In genomic region chr2:54573532-54573915, GRCh38 we compare ENCODE assay signal across 11 cellular contexts.
DNase-seq lines count a peak whose midpoint lies in the region; ATAC-seq and TF ChIP-seq lines count a peak whose summit lies in the region.
"Had no signal": no experiment of that assay in that cellular context is flagged by ENCODE, and none has a peak within 500 bp of the region (broad histone marks: within the 10 kb centered on the region; RNA-seq: fewer than 3 reads in every experiment).

No MANE protein-coding gene starts in this region.

- H3K4ac ChIP-seq in mesendoderm (ENCODE audit: low read depth, low read length), result no peak overlapping the region

- peaks cover 98% of the 10 kb centered on the region for H3K4me1 Mint-ChIP-seq in activated naive CD4-positive, alpha-beta T cell treated with anti-CD3 and anti-CD28 coated beads, Interleukin-2, amount 10 ng/mL, durations not matched to agents 7 days and 5 days
- H3K4me1 Mint-ChIP-seq in activated naive CD8-positive, alpha-beta T cell treated with anti-CD3 and anti-CD28 coated beads, Interleukin-2, amount 10 ng/mL, durations not matched to agents 7 days and 5 days, result peaks cover 89% of the 10 kb centered on the region
- peaks cover 77% of the 10 kb centered on the region for H3K4me1 Mint-ChIP-seq in memory B cell

- H3K9me3 ChIP-seq in transverse colon, result no peaks in the 10 kb centered on the region

- peak overlapping the region; percentile 94 for H3K27ac Mint-ChIP-seq in activated naive CD4-positive, alpha-beta T cell treated with anti-CD3 and anti-CD28 coated beads, Interleukin-2, amount 10 ng/mL, durations not matched to agents 7 days and 5 days
- peak overlapping the region; percentile 90 for H3K27ac Mint-ChIP-seq in activated naive CD8-positive, alpha-beta T cell treated with anti-CD3 and anti-CD28 coated beads, Interleukin-2, amount 10 ng/mL, durations not matched to agents 7 days and 5 days
- peak overlapping the region; percentile 88 for H3K27ac Mint-ChIP-seq in memory B cell

- H3K79me1 ChIP-seq in mesendoderm (ENCODE audit: low read length), result peaks cover 38% of the 10 kb centered on the region

- POLR2A ChIA-PET in activated naive CD8-positive, alpha-beta T cell treated with anti-CD3 and anti-CD28 coated beads, Interleukin-2, amount 10 ng/mL, durations not matched to agents 7 days and 5 days (lab: Charles Lee), result interaction anchor here (0.6 to 13.3 kb wide), 4 partner anchors 8 to 50 kb away, joined by 3 to 243 read pairs (median 5); no protein-coding TSS in a partner anchor

- H3K36me3 ChIP-seq in transverse colon, result no peaks in the 10 kb centered on the region
- no peaks in the 10 kb centered on the region for H3K36me3 ChIP-seq in mesendoderm (ENCODE audit: control insufficient read depth, insufficient read depth, low read length)

- no peak overlapping the region for H2BK120ac ChIP-seq in mesendoderm (ENCODE audit: low read depth, low read length)

- no peak overlapping the region for H4K8ac ChIP-seq in mesendoderm (ENCODE audit: low read depth, low read length)

- peaks cover 89% of the 10 kb centered on the region for H3K79me2 ChIP-seq in mesendoderm (ENCODE audit: control insufficient read depth, insufficient read depth, low read length)

- H3K36me3 Mint-ChIP-seq in activated naive CD4-positive, alpha-beta T cell treated with anti-CD3 and anti-CD28 coated beads, Interleukin-2, amount 10 ng/mL, durations not matched to agents 7 days and 5 days, result peaks cover 47% of the 10 kb centered on the region
- H3K36me3 Mint-ChIP-seq in activated naive CD8-positive, alpha-beta T cell treated with anti-CD3 and anti-CD28 coated beads, Interleukin-2, amount 10 ng/mL, durations not matched to agents 7 days and 5 days, result peaks cover 24% of the 10 kb centered on the region
- peaks cover 20% of the 10 kb centered on the region for H3K36me3 Mint-ChIP-seq in memory B cell

- no peak for TF ChIP-seq CTCF in transverse colon (IDR thresholded peaks at IDR 0.05)

- H2BK5ac ChIP-seq in mesendoderm (ENCODE audit: low read length), result no peak overlapping the region

- peak overlapping the region; percentile 77 for H3K4me3 Mint-ChIP-seq in activated naive CD4-positive, alpha-beta T cell treated with anti-CD3 and anti-CD28 coated beads, Interleukin-2, amount 10 ng/mL, durations not matched to agents 7 days and 5 days
- peak overlapping the region; percentile 78 for H3K4me3 Mint-ChIP-seq in activated naive CD8-positive, alpha-beta T cell treated with anti-CD3 and anti-CD28 coated beads, Interleukin-2, amount 10 ng/mL, durations not matched to agents 7 days and 5 days
- H3K4me3 Mint-ChIP-seq in memory B cell, result peak overlapping the region; percentile 69

- H2BK15ac ChIP-seq in mesendoderm (replicated peaks; ENCODE audit: low read depth), result no peak overlapping the region

- DNase-seq in activated naive CD4-positive, alpha-beta T cell treated with anti-CD3 and anti-CD28 coated beads, Interleukin-2, amount 10 ng/mL, durations not matched to agents 7 days and 5 days, result no peak
- DNase-seq in activated naive CD4-positive, alpha-beta T cell (lab: John Stamatoyannopoulos, UW), result no peak
- DNase-seq in activated naive CD8-positive, alpha-beta T cell treated with anti-CD3 and anti-CD28 coated beads, Interleukin-2, amount 10 ng/mL, durations not matched to agents 7 days and 5 days, result no peak
- DNase-seq in memory B cell (ENCODE audit: low spot score in 2 of 2), result no peak
- no peak for DNase-seq in transverse colon
- no peak for DNase-seq in stimulated activated CD4-positive, alpha-beta T cell treated with anti-CD3 and anti-CD28 coated beads, Interleukin-15, amount 100 ng/mL, for 24 hours
- no peak for DNase-seq in mesendoderm
- DNase-seq: COR-L47, midbrain, NCI-H1436 treated with DMSO at 0.1 percent for 48 hours had no signal

- intact Hi-C loops in transverse colon (cut with DNase I; ENCODE audit: low total_unique reads), result no loop called here

- H3K9ac ChIP-seq in mesendoderm (ENCODE audit: low read length), result no peak overlapping the region

- H3K27me3 Mint-ChIP-seq in activated naive CD4-positive, alpha-beta T cell treated with anti-CD3 and anti-CD28 coated beads, Interleukin-2, amount 10 ng/mL, durations not matched to agents 7 days and 5 days, result no peaks in the 10 kb centered on the region
- H3K27me3 Mint-ChIP-seq in activated naive CD8-positive, alpha-beta T cell treated with anti-CD3 and anti-CD28 coated beads, Interleukin-2, amount 10 ng/mL, durations not matched to agents 7 days and 5 days, result no peaks in the 10 kb centered on the region
- H3K27me3 Mint-ChIP-seq in memory B cell, result no peaks in the 10 kb centered on the region

- no peak overlapping the region for H3K4me2 ChIP-seq in mesendoderm (ENCODE audit: low read length)

- TF ChIP-seq POLR2A in transverse colon (IDR thresholded peaks at IDR 0.05), result no peak

- H3K4me1 ChIP-seq in transverse colon (peaks cover 73 to 97% (median 93%) of the 10 kb centered on the region in 4 donors), mesendoderm (ENCODE audit: control insufficient read depth, low read depth, low read length) (peaks cover 33% of the 10 kb centered on the region)

- no peak overlapping the region for H2AK5ac ChIP-seq in mesendoderm (ENCODE audit: low read length)

- whole genome bisulfite sequencing in transverse colon (ENCODE audit: low coverage in 1 of 2), 2 donors, result 49 to 61% methylated on average over 2 to 5 of the region's 5 CpGs
- no CpG with 5 or more reads among the region's 5 CpGs for WGBS in mesendoderm (ENCODE audit: extremely low coverage, insufficient coverage, low lambda C conversion rate)

- no peak overlapping the region for H4K5ac ChIP-seq in mesendoderm (ENCODE audit: low read length)

- no peak overlapping the region for H3K23ac ChIP-seq in mesendoderm (ENCODE audit: low read length)

- no peak overlapping the region for H3K18ac ChIP-seq in mesendoderm (ENCODE audit: low read length)

- TF ChIP-seq EP300 in transverse colon (IDR thresholded peaks at IDR 0.05; ENCODE audit: low read depth), result no peak

- no peak overlapping the region for H3K56ac ChIP-seq in mesendoderm (ENCODE audit: low read length)

- in situ Hi-C loops in transverse colon (cut with MboI; ENCODE audit: low pct_ligation_motif_present in 1 of 4, low pct_unique_long_range_greater_than_20kb in 1 of 4, low sequenced_read_pairs in 3 of 4), result no loop called here

- no peaks in the 10 kb centered on the region for H3K27me3 ChIP-seq in transverse colon
- H3K27me3 ChIP-seq in mesendoderm (ENCODE audit: insufficient read depth, low read length, poor library complexity), result no peaks in the 10 kb centered on the region

- H3K4me3 ChIP-seq in transverse colon (no peak overlapping the region), mesendoderm (ENCODE audit: low read length) (no peak overlapping the region)

- CTCF ChIA-PET in activated naive CD4-positive, alpha-beta T cell treated with anti-CD3 and anti-CD28 coated beads, Interleukin-2, amount 10 ng/mL, durations not matched to agents 7 days and 5 days (lab: Charles Lee), result interaction anchor here (0.7 to 2.8 kb wide), 3 partner anchors 11 to 49 kb away, joined by 4 to 20 read pairs (median 9); no protein-coding TSS in a partner anchor

- ATAC-seq in activated naive CD8-positive, alpha-beta T cell treated with anti-CD3 and anti-CD28 coated beads, Interleukin-2, amount 10 ng/mL, durations not matched to agents 7 days and 5 days (ENCODE audit: low read depth), result no peak
- ATAC-seq in memory B cell (ENCODE audit: low read depth), result no peak
- ATAC-seq in GM21423 (IDR thresholded peaks at IDR 0.05; ENCODE audit: unreplicated experiment), result no peak

- H3K27ac ChIP-seq in transverse colon, result peak overlapping the region; percentile 87 to 93 (median 90)
- H3K27ac ChIP-seq in mesendoderm (ENCODE audit: low read depth, low read length), result no peak overlapping the region

- no peaks in the 10 kb centered on the region for H3K9me3 Mint-ChIP-seq in activated naive CD4-positive, alpha-beta T cell treated with anti-CD3 and anti-CD28 coated beads, Interleukin-2, amount 10 ng/mL, durations not matched to agents 7 days and 5 days
- H3K9me3 Mint-ChIP-seq in activated naive CD8-positive, alpha-beta T cell treated with anti-CD3 and anti-CD28 coated beads, Interleukin-2, amount 10 ng/mL, durations not matched to agents 7 days and 5 days, result no peaks in the 10 kb centered on the region
- H3K9me3 Mint-ChIP-seq in memory B cell, result no peaks in the 10 kb centered on the region
